ENCODE assay signal across 18 cellular contexts in genomic region chr13:109938255-109938936, GRCh38.
DNase-seq lines count a peak whose midpoint lies in the region; FAIRE-seq and TF ChIP-seq lines count a peak whose summit lies in the region.
"Had no signal": no experiment of that assay in that cellular context is flagged by ENCODE, and none has a peak within 500 bp of the region (broad histone marks: within the 10 kb centered on the region; RNA-seq: fewer than 3 reads in every experiment).

No MANE protein-coding gene starts in this region.

- no peaks in the 10 kb centered on the region for H3K4me1 Mint-ChIP-seq in activated CD4-positive, alpha-beta T cell treated with anti-CD3 and anti-CD28 coated beads, Interleukin-2, amount 10 ng/mL, durations not matched to agents 7 days and 5 days
- H3K4me1 Mint-ChIP-seq in endothelial cell (ENCODE audit: unreplicated experiment): no peaks in the 10 kb centered on the region

- H3K9me3 ChIP-seq in hepatocyte (ENCODE audit: low read depth) (no peaks in the 10 kb centered on the region), kidney (ENCODE audit: control insufficient read depth in 1 of 2, low read length in 2 of 2) (no peaks in the 10 kb centered on the region)
- H3K9me3 ChIP-seq: prostate gland, SJCRH30 had no signal

- H3K4me2 ChIP-seq in hepatocyte: peak overlapping the region; percentile 58
- H3K4me2 ChIP-seq: BLaER1 treated with 17β-estradiol and CSF1 and Interleukin-3, amounts not matched to agents 10 nM and 100 nM had no signal

- no peaks in the 10 kb centered on the region for H3K9me3 Mint-ChIP-seq in activated CD4-positive, alpha-beta T cell treated with anti-CD3 and anti-CD28 coated beads, Interleukin-2, amount 10 ng/mL, durations not matched to agents 7 days and 5 days
- H3K9me3 Mint-ChIP-seq in endothelial cell (ENCODE audit: unreplicated experiment): peaks cover 4% of the 10 kb centered on the region

- H3K27ac Mint-ChIP-seq in activated CD4-positive, alpha-beta T cell treated with anti-CD3 and anti-CD28 coated beads, Interleukin-2, amount 10 ng/mL, durations not matched to agents 7 days and 5 days: no peak overlapping the region
- H3K27ac Mint-ChIP-seq in endothelial cell (ENCODE audit: unreplicated experiment): no peak overlapping the region

- no peaks in the 10 kb centered on the region for H3K36me3 ChIP-seq in ACC112 (ENCODE audit: insufficient read depth, low read length)
- no peaks in the 10 kb centered on the region for H3K36me3 ChIP-seq in hepatocyte (replicated peaks; ENCODE audit: insufficient read depth, low read depth)
- no peaks in the 10 kb centered on the region for H3K36me3 ChIP-seq in kidney (ENCODE audit: control insufficient read depth in 1 of 2, insufficient read depth in 2 of 2, low read length in 2 of 2)
- H3K36me3 ChIP-seq: BLaER1 treated with 17β-estradiol and CSF1 and Interleukin-3, amounts not matched to agents 10 nM and 100 nM; prostate gland; SJCRH30 had no signal

- WGBS in hepatocyte (ENCODE audit: low lambda C conversion rate, missing lambda C conversion rate): 67% methylated on average over 10 of the region's 10 CpGs

- no peak overlapping the region for H3K4me3 Mint-ChIP-seq in activated CD4-positive, alpha-beta T cell treated with anti-CD3 and anti-CD28 coated beads, Interleukin-2, amount 10 ng/mL, durations not matched to agents 7 days and 5 days
- H3K4me3 Mint-ChIP-seq in endothelial cell (ENCODE audit: unreplicated experiment): no peak overlapping the region

- no peaks in the 10 kb centered on the region for H3K79me2 ChIP-seq in ACC112 (ENCODE audit: control insufficient read depth, insufficient read depth, low read length, unreplicated experiment)
- no peaks in the 10 kb centered on the region for H3K79me2 ChIP-seq in hepatocyte

- no peaks in the 10 kb centered on the region for H3K9me2 ChIP-seq in hepatocyte (replicated peaks; ENCODE audit: insufficient read depth)

- TF ChIP-seq CTCF in HFF-Myc (IDR thresholded peaks at IDR 0.05; ENCODE audit: low read depth, low read length, missing control alignments): no peak
- TF ChIP-seq CTCF in astrocyte of the cerebellum (IDR thresholded peaks at IDR 0.05; ENCODE audit: low read depth, low read length, missing control alignments): no peak
- TF ChIP-seq CTCF in hepatocyte (IDR thresholded peaks at IDR 0.05; ENCODE audit: poor library complexity): no peak
- TF ChIP-seq CTCF in kidney (IDR thresholded peaks at IDR 0.05; ENCODE audit: borderline replicate concordance, extremely low read depth, insufficient read depth): no peak
- TF ChIP-seq CTCF in endothelial cell (IDR thresholded peaks at IDR 0.05; ENCODE audit: unreplicated experiment): no peak

- in situ Hi-C loops in astrocyte of the cerebellum (cut with HindIII; ENCODE audit: low sequenced_read_pairs): no loop called here

- POLR2A ChIA-PET in activated CD4-positive, alpha-beta T cell treated with anti-CD3 and anti-CD28 coated beads, Interleukin-2, amount 10 ng/mL, durations not matched to agents 7 days and 5 days (lab: Charles Lee): no interaction called here

- no peaks in the 10 kb centered on the region for H3K27me3 Mint-ChIP-seq in activated CD4-positive, alpha-beta T cell treated with anti-CD3 and anti-CD28 coated beads, Interleukin-2, amount 10 ng/mL, durations not matched to agents 7 days and 5 days
- no peaks in the 10 kb centered on the region for H3K27me3 Mint-ChIP-seq in endothelial cell (ENCODE audit: unreplicated experiment)

- DNase-seq in HFF-Myc (ENCODE audit: extremely low read depth, low read depth) (peak; percentile 82), astrocyte of the cerebellum (ENCODE audit: low read depth) (peak; percentile 55), hepatocyte (ENCODE audit: low spot score) (peak; percentile 72), kidney (no peak), endothelial cell (ENCODE audit: low spot score) (no peak)
- DNase-seq in activated CD4-positive, alpha-beta T cell treated with anti-CD3 and anti-CD28 coated beads, Interleukin-2, amount 10 ng/mL, durations not matched to agents 7 days and 5 days: no peak
- DNase-seq in stimulated activated CD4-positive, alpha-beta T cell treated with anti-CD3 and anti-CD28 coated beads, Interleukin-1b, Interleukin-23, amount 100 ng/mL, for 48 hours: no peak
- DNase-seq: activated CD8-positive, alpha-beta memory T cell treated with anti-CD3 and anti-CD28 coated beads, Interleukin-2, amount 50 U/mL, for 4 hours; effector memory CD4-positive, alpha-beta T cell; mesendoderm; NCI-H1092; NCI-H69; SJCRH30; stimulated activated naive CD8-positive, alpha-beta T cell treated with anti-CD3 and anti-CD28 coated beads, Interleukin-15, Interleukin-2, amounts not matched to agents 100 U/mL and 50 U/mL, for 24 hours had no signal

- no peak for FAIRE-seq in kidney (lab: Jason Lieb, UNC)
- FAIRE-seq: G401.6 had no signal

- no peak overlapping the region for H3K27ac ChIP-seq in ACC112 (ENCODE audit: low read depth, low read length)
- H3K27ac ChIP-seq in hepatocyte: peak overlapping the region; percentile 87
- H3K27ac ChIP-seq in kidney (ENCODE audit: low read depth in 2 of 2, low read length in 2 of 2): no peak overlapping the region
- H3K27ac ChIP-seq: BLaER1 treated with 17β-estradiol and CSF1 and Interleukin-3, amounts not matched to agents 10 nM and 100 nM; prostate gland; SJCRH30 had no signal

- H3K27me3 ChIP-seq in ACC112 (ENCODE audit: insufficient read depth, low read length): no peaks in the 10 kb centered on the region
- no peaks in the 10 kb centered on the region for H3K27me3 ChIP-seq in hepatocyte
- H3K27me3 ChIP-seq: BLaER1 treated with 17β-estradiol and CSF1 and Interleukin-3, amounts not matched to agents 10 nM and 100 nM; SJCRH30 had no signal

- H2AFZ ChIP-seq in ACC112 (ENCODE audit: low read length, unreplicated experiment) (peak overlapping the region; percentile 17), hepatocyte (no peak overlapping the region)

- CTCF ChIA-PET in activated CD4-positive, alpha-beta T cell treated with anti-CD3 and anti-CD28 coated beads, Interleukin-2, amount 10 ng/mL, durations not matched to agents 7 days and 5 days (lab: Charles Lee): no interaction called here

- H4K20me1 ChIP-seq in hepatocyte (ENCODE audit: insufficient read depth, poor library complexity, severe bottlenecking): no peaks in the 10 kb centered on the region
- H4K20me1 ChIP-seq: BLaER1 treated with 17β-estradiol and CSF1 and Interleukin-3, amounts not matched to agents 10 nM and 100 nM had no signal

- H3K4me1 ChIP-seq in ACC112 (ENCODE audit: control insufficient read depth, insufficient read depth, low read length, unreplicated experiment) (peaks cover 10% of the 10 kb centered on the region), hepatocyte (ENCODE audit: insufficient read depth) (peaks cover 19% of the 10 kb centered on the region), kidney (ENCODE audit: control insufficient read depth in 1 of 2, insufficient read depth in 1 of 2, low read depth in 1 of 2, low read length in 2 of 2) (no peaks in the 10 kb centered on the region)
- H3K4me1 ChIP-seq: prostate gland, SJCRH30 had no signal

- H3K4me3 ChIP-seq in ACC112 (ENCODE audit: low read depth, low read length): no peak overlapping the region
- no peak overlapping the region for H3K4me3 ChIP-seq in HFF-Myc (replicated peaks; ENCODE audit: low read depth, low read length)
- H3K4me3 ChIP-seq in astrocyte of the cerebellum (ENCODE audit: low read depth, low read length): no peak overlapping the region
- no peak overlapping the region for H3K4me3 ChIP-seq in hepatocyte
- no peak overlapping the region for H3K4me3 ChIP-seq in kidney (ENCODE audit: low read length in 2 of 2)
- H3K4me3 ChIP-seq: BLaER1 treated with 17β-estradiol and CSF1 and Interleukin-3, amounts not matched to agents 10 nM and 100 nM; prostate gland; SJCRH30 had no signal

- intact Hi-C loops in kidney (cut with DNase I): no loop called here

- no peak overlapping the region for H3K9ac ChIP-seq in kidney (ENCODE audit: low read length in 2 of 2)
- H3K9ac ChIP-seq: BLaER1 treated with 17β-estradiol and CSF1 and Interleukin-3, amounts not matched to agents 10 nM and 100 nM had no signal

- H3K36me3 Mint-ChIP-seq in activated CD4-positive, alpha-beta T cell treated with anti-CD3 and anti-CD28 coated beads, Interleukin-2, amount 10 ng/mL, durations not matched to agents 7 days and 5 days (ENCODE audit: low read depth): no peaks in the 10 kb centered on the region
- no peaks in the 10 kb centered on the region for H3K36me3 Mint-ChIP-seq in endothelial cell (ENCODE audit: low read depth, unreplicated experiment)

Comparison
In these comparisons a context has a peak if more than half of its experiments do, and no peak if none do; other contexts are left out.
1. DNase-seq: peak in HFF-Myc (single experiment), astrocyte of the cerebellum (single experiment) and hepatocyte (single experiment); none in kidney (single experiment), activated CD4-positive, alpha-beta T cell treated with anti-CD3 and anti-CD28 coated beads, Interleukin-2, amount 10 ng/mL, durations not matched to agents 7 days and 5 days (single experiment), endothelial cell (single experiment) and stimulated activated CD4-positive, alpha-beta T cell treated with anti-CD3 and anti-CD28 coated beads, Interleukin-1b, Interleukin-23, amount 100 ng/mL, for 48 hours (single experiment).